26 cellular contexts compared by ENCODE assay signal in genomic region chr17:18167421-18167820, GRCh38.
"Had no signal": no experiment of that assay in that cellular context is flagged by ENCODE, and none has a peak within 500 bp of the region (broad histone marks: within the 10 kb centered on the region; RNA-seq: fewer than 3 reads in every experiment).

No MANE protein-coding gene starts in this region.

- H3K27me3 Mint-ChIP-seq: activated CD4-positive, alpha-beta memory T cell treated with anti-CD3 and anti-CD28 coated beads for 36 hours; activated CD4-positive, alpha-beta T cell treated with anti-CD3 and anti-CD28 coated beads, Interleukin-2, amount 10 ng/mL, durations not matched to agents 24 days and 14 days; activated naive CD8-positive, alpha-beta T cell; activated T-helper 17 cell treated with anti-CD3 and anti-CD28 coated beads, Interleukin-2, amount 50 U/mL, for 72 hours; central memory CD8-positive, alpha-beta T cell; T-helper 17 cell had no signal

- H3K27ac Mint-ChIP-seq: activated CD4-positive, alpha-beta memory T cell treated with anti-CD3 and anti-CD28 coated beads for 36 hours; activated CD4-positive, alpha-beta T cell treated with anti-CD3 and anti-CD28 coated beads, Interleukin-2, amount 10 ng/mL, durations not matched to agents 24 days and 14 days; activated naive CD4-positive, alpha-beta T cell treated with anti-CD3 and anti-CD28 coated beads for 36 hours; activated naive CD8-positive, alpha-beta T cell; activated T-helper 17 cell treated with anti-CD3 and anti-CD28 coated beads, Interleukin-2, amount 50 U/mL, for 72 hours; brain; T-helper 17 cell; WTC11 had no signal

- H3K4me3 ChIP-seq: Peyer's patch had no signal

- ATAC-seq: T-helper 17 cell had no signal

- H3K9me3 Mint-ChIP-seq: activated CD4-positive, alpha-beta memory T cell treated with anti-CD3 and anti-CD28 coated beads for 36 hours; activated CD4-positive, alpha-beta T cell treated with anti-CD3 and anti-CD28 coated beads, Interleukin-2, amount 10 ng/mL, durations not matched to agents 24 days and 14 days; activated naive CD4-positive, alpha-beta T cell treated with anti-CD3 and anti-CD28 coated beads for 36 hours; activated T-helper 17 cell treated with anti-CD3 and anti-CD28 coated beads, Interleukin-2, amount 50 U/mL, for 72 hours; brain; central memory CD8-positive, alpha-beta T cell; WTC11 had no signal

- H3K4me2 ChIP-seq: KMS-11 had no signal

- H3K36me3 Mint-ChIP-seq: activated CD4-positive, alpha-beta memory T cell treated with anti-CD3 and anti-CD28 coated beads for 36 hours; activated naive CD8-positive, alpha-beta T cell; brain; WTC11 had no signal

- H3K27ac ChIP-seq: KMS-11, Peyer's patch, RWPE1 had no signal

- H3K36me3 ChIP-seq: Peyer's patch had no signal

- H3K4me1 ChIP-seq: Peyer's patch had no signal

- H3K9ac ChIP-seq: KMS-11 had no signal

- DNase-seq: activated CD4-positive, alpha-beta memory T cell treated with anti-CD3 and anti-CD28 coated beads for 36 hours; activated CD4-positive, alpha-beta T cell treated with anti-CD3 and anti-CD28 coated beads, Interleukin-2, amount 10 ng/mL, durations not matched to agents 24 days and 14 days; activated CD4-positive, CD25-positive, alpha-beta regulatory T cell treated with anti-CD3 and anti-CD28 coated beads, Interleukin-2, amount 50 U/mL, for 72 hours; activated CD8-positive, alpha-beta memory T cell treated with anti-CD3 and anti-CD28 coated beads for 24 hours; activated gamma-delta T cell; activated naive CD4-positive, alpha-beta T cell treated with anti-CD3 and anti-CD28 coated beads for 36 hours; activated T-cell treated with anti-CD3 and anti-CD28 coated beads for 4 hours; activated T-cell treated with anti-CD3 and anti-CD28 coated beads, Interleukin-2, amount 50 U/mL, for 48 hours; amygdala; NCI-H1092; NCI-H1436; NCI-H187 treated with DMSO at 0.1 percent for 48 hours; NCI-H2171; NCI-H524 treated with DMSO at 0.1 percent for 48 hours; NCI-H82; Peyer's patch; Right ventricle myocardium superior; T-helper 17 cell; T-helper 9 cell had no signal

- H3K4me1 Mint-ChIP-seq: activated CD4-positive, alpha-beta T cell treated with anti-CD3 and anti-CD28 coated beads, Interleukin-2, amount 10 ng/mL, durations not matched to agents 24 days and 14 days; activated T-helper 17 cell treated with anti-CD3 and anti-CD28 coated beads, Interleukin-2, amount 50 U/mL, for 72 hours; central memory CD8-positive, alpha-beta T cell; WTC11 had no signal

- H3K9me3 ChIP-seq: Peyer's patch had no signal

- H3K27me3 ChIP-seq: Peyer's patch had no signal

- H3K4me3 Mint-ChIP-seq: activated CD4-positive, alpha-beta memory T cell treated with anti-CD3 and anti-CD28 coated beads for 36 hours; activated CD4-positive, alpha-beta T cell treated with anti-CD3 and anti-CD28 coated beads, Interleukin-2, amount 10 ng/mL, durations not matched to agents 24 days and 14 days; activated naive CD4-positive, alpha-beta T cell treated with anti-CD3 and anti-CD28 coated beads for 36 hours; activated naive CD8-positive, alpha-beta T cell; activated T-helper 17 cell treated with anti-CD3 and anti-CD28 coated beads, Interleukin-2, amount 50 U/mL, for 72 hours; brain; central memory CD8-positive, alpha-beta T cell; T-helper 17 cell; WTC11 had no signal
